ENCODE assay signal across 9 cellular contexts in genomic region chr6:41066867-41067304, GRCh38. TPM values are rescaled to one million over a fixed set of nuclear protein-coding genes. Genes with fewer than 3 reads are reported as not detected.
DNase-seq lines count a peak whose midpoint lies in the region; ATAC-seq, FAIRE-seq and TF ChIP-seq lines count a peak whose summit lies in the region.
"Had no signal": no experiment of that assay in that cellular context is flagged by ENCODE, and none has a peak within 500 bp of the region (broad histone marks: within the 10 kb centered on the region; RNA-seq: fewer than 3 reads in every experiment).

No MANE protein-coding gene starts in this region.

- H2AFZ ChIP-seq in KMS-11 (ENCODE audit: low read depth): no peak overlapping the region

- H3K4me3 ChIP-seq in KMS-11 (IDR thresholded peaks at IDR 0.05; ENCODE audit: insufficient read depth, low read depth, low read length) (no peak overlapping the region), RWPE2 (ENCODE audit: severe bottlenecking) (no peak overlapping the region), aorta (ENCODE audit: low read length in 2 of 2) (no peak overlapping the region)

- no peaks in the 10 kb centered on the region for H4K20me1 ChIP-seq in KMS-11 (ENCODE audit: insufficient read depth)

- H3K36me3 ChIP-seq in KMS-11 (ENCODE audit: insufficient read depth) (no peaks in the 10 kb centered on the region), RWPE2 (ENCODE audit: low read depth) (peaks cover 51% of the 10 kb centered on the region), aorta (ENCODE audit: control insufficient read depth in 1 of 2, insufficient read depth in 2 of 2, low read length in 1 of 2) (peaks cover 3 to 5% of the 10 kb centered on the region in 2 donors)

- H3K9ac ChIP-seq in KMS-11: no peak overlapping the region

- no peaks in the 10 kb centered on the region for H3K9me3 Mint-ChIP-seq in progenitor cell of endocrine pancreas (ENCODE audit: low read depth)

- H3K4me1 Mint-ChIP-seq in progenitor cell of endocrine pancreas (ENCODE audit: low read depth): peaks cover 58% of the 10 kb centered on the region

- TF ChIP-seq CTCF in D721Med (IDR thresholded peaks at IDR 0.05; ENCODE audit: insufficient read depth, missing control alignments) (peak; percentile 82), KMS-11 (conservative IDR thresholded peaks at IDR 0.05; ENCODE audit: low read depth, low read length) (peak; percentile 84), RWPE2 (IDR thresholded peaks at IDR 0.05; ENCODE audit: poor library complexity, severe bottlenecking) (peak; percentile 89), progenitor cell of endocrine pancreas (IDR thresholded peaks at IDR 0.05; ENCODE audit: unreplicated experiment) (peak; percentile 93)

- 24 to 27% methylated on average over 3 of the region's 3 CpGs for WGBS in aorta, 2 donors

- H3K4me2 ChIP-seq in KMS-11: no peak overlapping the region

- H3K4me3 Mint-ChIP-seq in progenitor cell of endocrine pancreas (ENCODE audit: low read depth): peak overlapping the region; percentile 50

- peak; percentile 11 for FAIRE-seq in D721Med (lab: Jason Lieb, UNC)

- intact Hi-C loops in aorta (cut with DNase I): loop anchor here in 1 of 2 donors (2.0 to 5.0 kb wide), 2 partner anchors 40 to 60 kb away; no protein-coding TSS in a partner anchor

- no peaks in the 10 kb centered on the region for H3K79me2 ChIP-seq in KMS-11 (ENCODE audit: insufficient read depth, low read depth)

- no peak overlapping the region for H3K27ac ChIP-seq in KMS-11
- no peak overlapping the region for H3K27ac ChIP-seq in RWPE2 (ENCODE audit: poor library complexity, severe bottlenecking)
- no peak overlapping the region for H3K27ac ChIP-seq in aorta (ENCODE audit: low read depth in 1 of 2, low read length in 2 of 2)

- H3K27ac Mint-ChIP-seq in progenitor cell of endocrine pancreas: peak overlapping the region; percentile 94

- no peaks in the 10 kb centered on the region for H3K9me3 ChIP-seq in RWPE2 (ENCODE audit: severe bottlenecking)
- H3K9me3 ChIP-seq in aorta (ENCODE audit: control insufficient read depth, low read length): no peaks in the 10 kb centered on the region

- DNase-seq in D721Med (ENCODE audit: insufficient read length, low spot score): no peak
- DNase-seq in RWPE2 (ENCODE audit: low spot score): no peak
- peak; percentile 38 for DNase-seq in activated T-helper 9 cell treated with anti-CD3 and anti-CD28 coated beads, Interleukin-2, amount 50 U/mL, for 16 hours (ENCODE audit: low read depth)
- peak; percentile 75 for DNase-seq in globus pallidus (ENCODE audit: low spot score)
- peak; percentile 43 for DNase-seq in progenitor cell of endocrine pancreas (ENCODE audit: low spot score, unreplicated experiment)
- peak; percentile 81 to 87 for DNase-seq in aorta

- no peak for ATAC-seq in RWPE2 (ENCODE audit: low read depth)
- ATAC-seq in aorta (ENCODE audit: low FRiP score): no peak
- ATAC-seq in HG02885 (IDR thresholded peaks at IDR 0.05; ENCODE audit: poor library complexity, unreplicated experiment): no peak

- H3K4me1 ChIP-seq in KMS-11 (ENCODE audit: low read depth, poor library complexity, severe bottlenecking) (peaks cover 15% of the 10 kb centered on the region), RWPE2 (ENCODE audit: insufficient read depth, poor library complexity, severe bottlenecking) (no peaks in the 10 kb centered on the region), aorta (ENCODE audit: control insufficient read depth in 1 of 2, insufficient read depth in 2 of 2, low read length in 2 of 2) (no peaks in the 10 kb centered on the region)

- peaks cover 7% of the 10 kb centered on the region for H3K36me3 Mint-ChIP-seq in progenitor cell of endocrine pancreas (ENCODE audit: insufficient read depth)

- no peaks in the 10 kb centered on the region for H3K27me3 Mint-ChIP-seq in progenitor cell of endocrine pancreas

- H3K27me3 ChIP-seq in KMS-11 (ENCODE audit: insufficient read depth, low read depth) (no peaks in the 10 kb centered on the region), RWPE2 (ENCODE audit: insufficient read depth, poor library complexity, severe bottlenecking) (no peaks in the 10 kb centered on the region), aorta (ENCODE audit: control insufficient read depth in 1 of 2, insufficient read depth in 2 of 2, low read length in 1 of 2) (no peaks in the 10 kb centered on the region)

RNA-seq across cellular contexts. Expression of gene OARD1, which starts 5.3 kb away (rescaled TPM):
- total RNA-seq in progenitor cell of endocrine pancreas: 45.7 and 51.4 TPM in 2 replicates
- 10 to 100 TPM; 11.3 to 15.0 TPM for total RNA-seq in aorta
- 10 to 100 TPM; 21.7 to 38.1 TPM for polyA plus RNA-seq in aorta

RNA-seq across cellular contexts. Expression of gene NFYA, which starts 5.9 kb away (rescaled TPM):
- 61.8 and 62.7 TPM in 2 replicates for total RNA-seq in progenitor cell of endocrine pancreas
- 10 to 100 TPM; 13.3 to 18.6 TPM for total RNA-seq in aorta
- polyA plus RNA-seq in aorta: 1 to 10 TPM; 5.6 to 6.7 TPM

RNA-seq across cellular contexts. Expression of gene APOBEC2, which starts 13.9 kb away (rescaled TPM):
- total RNA-seq in progenitor cell of endocrine pancreas (1.2 and 1.4 TPM in 2 replicates), aorta (not detected)
- polyA plus RNA-seq in aorta: not detected
- total RNA-seq: activated CD8-positive, alpha-beta memory T cell treated with anti-CD3 and anti-CD28 coated beads for 36 hours had no signal

RNA-seq across cellular contexts. Expression of gene TSPO2, which starts 24.6 kb away (rescaled TPM):
- not detected in 2 replicates for total RNA-seq in progenitor cell of endocrine pancreas
- total RNA-seq in aorta: not detected
- polyA plus RNA-seq in aorta: not detected
- total RNA-seq: activated CD8-positive, alpha-beta memory T cell treated with anti-CD3 and anti-CD28 coated beads for 36 hours had no signal

RNA-seq across cellular contexts. Expression of gene UNC5CL, which starts 27.9 kb away (rescaled TPM):
- 3.7 and 4.7 TPM in 2 replicates for total RNA-seq in progenitor cell of endocrine pancreas
- total RNA-seq in aorta: 1 to 10 TPM in 1 of 2 donors, under 1 TPM in 1; 0.75 to 1.4 TPM
- 1 to 10 TPM in 1 of 2 donors, under 1 TPM in 1; 0.72 to 1.3 TPM for polyA plus RNA-seq in aorta

Comparison
In these comparisons a context has a peak if more than half of its experiments do, and no peak if none do; other contexts are left out.
1. DNase-seq: peak in activated T-helper 9 cell treated with anti-CD3 and anti-CD28 coated beads, Interleukin-2, amount 50 U/mL, for 16 hours (single experiment), globus pallidus (single experiment), progenitor cell of endocrine pancreas (single experiment) and aorta (2 of 2); none in D721Med (single experiment) and RWPE2 (single experiment).
2. Peak in every context shown above with its lines, with median percentiles within 50 percentile points of each other: CTCF ChIP-seq.